ENCODE assay signal across 24 cellular contexts in genomic region chr10:21260793-21261149, GRCh38.
A peak's percentile ranks its signal among the peaks of the same experiment; 100 is the strongest.
DNase-seq lines count a peak whose midpoint lies in the region; ATAC-seq and TF ChIP-seq lines count a peak whose summit lies in the region.
"Had no signal": no experiment of that assay in that cellular context is flagged by ENCODE, and none has a peak within 500 bp of the region (broad histone marks: within the 10 kb centered on the region; RNA-seq: fewer than 3 reads in every experiment).

No MANE protein-coding gene starts in this region.

- no peak overlapping the region for H3K4me2 ChIP-seq in neural progenitor cell

- H3K27ac ChIP-seq in neural progenitor cell = no peak overlapping the region
- H3K27ac ChIP-seq: ascending aorta, C4-2B, heart right ventricle had no signal

- H3K27me3 ChIP-seq in neural progenitor cell = no peaks in the 10 kb centered on the region
- H3K27me3 ChIP-seq: ascending aorta, heart right ventricle, upper lobe of left lung had no signal

- H4K20me1 ChIP-seq in neural progenitor cell (ENCODE audit: low read depth) = no peaks in the 10 kb centered on the region

- H3K27me3 Mint-ChIP-seq in neural progenitor cell (ENCODE audit: insufficient read depth, low read depth) = peaks cover 2% of the 10 kb centered on the region
- H3K27me3 Mint-ChIP-seq in T-helper 2 cell treated with Interferon-gamma antibody and Interleukin-4, amounts not matched to agents 5 μg/mL and 100 μg/mL, for 36 hours (ENCODE audit: low read depth) = no peaks in the 10 kb centered on the region

- H3K9ac ChIP-seq in neural progenitor cell = no peak overlapping the region

- H3K4me1 Mint-ChIP-seq in neural progenitor cell = peaks cover 40% of the 10 kb centered on the region
- no peaks in the 10 kb centered on the region for H3K4me1 Mint-ChIP-seq in T-helper 2 cell treated with Interferon-gamma antibody and Interleukin-4, amounts not matched to agents 5 μg/mL and 100 μg/mL, for 36 hours (ENCODE audit: low read depth)

- no peaks in the 10 kb centered on the region for H3K36me3 ChIP-seq in neural progenitor cell
- H3K36me3 ChIP-seq: ascending aorta, HAP-1, heart right ventricle, upper lobe of left lung had no signal

- no peak for ATAC-seq in GM21390 (IDR thresholded peaks at IDR 0.05; ENCODE audit: unreplicated experiment)
- ATAC-seq: activated naive CD4-positive, alpha-beta T cell treated with anti-CD3 and anti-CD28 coated beads, Interleukin-2, amount 50 U/mL, for 72 hours had no signal

- DNase-seq in AG20443 (ENCODE audit: low spot score) (peak; percentile 31), astrocyte of the cerebellum (ENCODE audit: low read depth) (no peak), fibroblast of the conjunctiva (ENCODE audit: low read depth) (peak; percentile 29), neural progenitor cell (ENCODE audit: low spot score) (peak; percentile 41), NCI-H82 treated with DMSO at 0.1 percent for 48 hours (lab: John Stamatoyannopoulos, UW; ENCODE audit: unreplicated experiment) (no peak)
- no peak for DNase-seq in stimulated activated CD4-positive, alpha-beta T cell treated with anti-CD3 and anti-CD28 coated beads, Interleukin-4, amount 100 ng/mL, for 4 hours
- no peak for DNase-seq in T-helper 2 cell treated with Interferon-gamma antibody and Interleukin-4, amounts not matched to agents 5 μg/mL and 100 μg/mL, for 36 hours (ENCODE audit: low spot score)
- DNase-seq: ACHN; activated CD4-positive, alpha-beta T cell treated with anti-CD3 and anti-CD28 coated beads, Interleukin-2, amount 50 U/mL, for 1 hour; Calu3; KBM-7; NCI-H1436; NCI-H2171 treated with DMSO at 0.1 percent for 48 hours; NCI-H526; RPMI8226; stimulated activated CD4-positive, alpha-beta T cell treated with anti-CD3 and anti-CD28 coated beads, Interleukin-12 subunit alpha, Interleukin-12 subunit beta, amount 100 ng/mL, for 4 hours; upper lobe of left lung had no signal

- peaks cover 33% of the 10 kb centered on the region for H3K4me1 ChIP-seq in neural progenitor cell
- H3K4me1 ChIP-seq: ascending aorta, HAP-1 had no signal

- H3K36me3 Mint-ChIP-seq in neural progenitor cell = peaks cover 12% of the 10 kb centered on the region
- H3K36me3 Mint-ChIP-seq in T-helper 2 cell treated with Interferon-gamma antibody and Interleukin-4, amounts not matched to agents 5 μg/mL and 100 μg/mL, for 36 hours (ENCODE audit: low read depth) = no peaks in the 10 kb centered on the region
- H3K36me3 Mint-ChIP-seq: activated naive CD4-positive, alpha-beta T cell treated with anti-CD3 and anti-CD28 coated beads, Interleukin-2, amount 50 U/mL, for 72 hours had no signal

- H3K27ac Mint-ChIP-seq in neural progenitor cell = peak overlapping the region; percentile 99
- no peak overlapping the region for H3K27ac Mint-ChIP-seq in T-helper 2 cell treated with Interferon-gamma antibody and Interleukin-4, amounts not matched to agents 5 μg/mL and 100 μg/mL, for 36 hours
- H3K27ac Mint-ChIP-seq: activated naive CD4-positive, alpha-beta T cell treated with anti-CD3 and anti-CD28 coated beads, Interleukin-2, amount 50 U/mL, for 72 hours; T-helper 1 cell treated with Interleukin-12 subunit alpha and Interleukin-12 subunit beta and Interleukin-4 antibody, amounts not matched to agents 30 μg/mL and 1 μg/mL, for 36 hours had no signal

- H3K79me2 ChIP-seq in neural progenitor cell (ENCODE audit: low read depth) = peaks cover 35% of the 10 kb centered on the region

- H3K9me3 Mint-ChIP-seq in neural progenitor cell = peaks cover 6% of the 10 kb centered on the region
- H3K9me3 Mint-ChIP-seq in T-helper 2 cell treated with Interferon-gamma antibody and Interleukin-4, amounts not matched to agents 5 μg/mL and 100 μg/mL, for 36 hours = no peaks in the 10 kb centered on the region
- H3K9me3 Mint-ChIP-seq: activated naive CD4-positive, alpha-beta T cell treated with anti-CD3 and anti-CD28 coated beads, Interleukin-2, amount 50 U/mL, for 72 hours; T-helper 1 cell treated with Interleukin-12 subunit alpha and Interleukin-12 subunit beta and Interleukin-4 antibody, amounts not matched to agents 30 μg/mL and 1 μg/mL, for 36 hours had no signal

- in situ Hi-C loops in astrocyte of the cerebellum (cut with HindIII; ENCODE audit: low sequenced_read_pairs) = no loop called here

- H3K4me3 ChIP-seq in astrocyte of the cerebellum (ENCODE audit: low read depth, low read length) = no peak overlapping the region
- no peak overlapping the region for H3K4me3 ChIP-seq in neural progenitor cell
- H3K4me3 ChIP-seq: ascending aorta, HAP-1, heart right ventricle, upper lobe of left lung had no signal

- H3K4me3 Mint-ChIP-seq in neural progenitor cell = peak overlapping the region; percentile 57
- no peak overlapping the region for H3K4me3 Mint-ChIP-seq in T-helper 2 cell treated with Interferon-gamma antibody and Interleukin-4, amounts not matched to agents 5 μg/mL and 100 μg/mL, for 36 hours
- H3K4me3 Mint-ChIP-seq: T-helper 1 cell treated with Interleukin-12 subunit alpha and Interleukin-12 subunit beta and Interleukin-4 antibody, amounts not matched to agents 30 μg/mL and 1 μg/mL, for 36 hours had no signal

- peak overlapping the region; percentile 61 for H2AFZ ChIP-seq in neural progenitor cell (replicated peaks)

- no peaks in the 10 kb centered on the region for H3K9me3 ChIP-seq in neural progenitor cell (ENCODE audit: low read depth)
- H3K9me3 ChIP-seq: ascending aorta, HAP-1, heart right ventricle, upper lobe of left lung had no signal

- peaks cover 20% of the 10 kb centered on the region for H3F3A ChIP-seq in neural progenitor cell (ENCODE audit: low read depth)

- TF ChIP-seq CTCF in astrocyte of the cerebellum (IDR thresholded peaks at IDR 0.05; ENCODE audit: low read depth, low read length, missing control alignments) (peak; percentile 23), neural progenitor cell (IDR thresholded peaks at IDR 0.05) (peak; percentile 9)

Comparison
In these comparisons a context has a peak if more than half of its experiments do, and no peak if none do; other contexts are left out.
1. DNase-seq: peak in AG20443 (single experiment), fibroblast of the conjunctiva (single experiment) and neural progenitor cell (single experiment); none in astrocyte of the cerebellum (single experiment), NCI-H82 treated with DMSO at 0.1 percent for 48 hours (single experiment), stimulated activated CD4-positive, alpha-beta T cell treated with anti-CD3 and anti-CD28 coated beads, Interleukin-4, amount 100 ng/mL, for 4 hours (0 of 2) and T-helper 2 cell treated with Interferon-gamma antibody and Interleukin-4, amounts not matched to agents 5 μg/mL and 100 μg/mL, for 36 hours (single experiment).